Comparison of ENCODE assay signal across 11 cellular contexts in genomic region chr17:29732613-29733012, GRCh38.
DNase-seq lines count a peak whose midpoint lies in the region; ATAC-seq and TF ChIP-seq lines count a peak whose summit lies in the region.
"Had no signal": no experiment of that assay in that cellular context is flagged by ENCODE, and none has a peak within 500 bp of the region (broad histone marks: within the 10 kb centered on the region; RNA-seq: fewer than 3 reads in every experiment).

No MANE protein-coding gene starts in this region.

- H3K27me3 Mint-ChIP-seq in activated T-cell treated with anti-CD3 and anti-CD28 coated beads, Interleukin-2, amount 50 U/mL, for 24 hours: no peaks in the 10 kb centered on the region
- H3K27me3 Mint-ChIP-seq in activated B cell treated with CpG ODN at 0.5 μM for 24 hours: no peaks in the 10 kb centered on the region

- peaks cover 52% of the 10 kb centered on the region for H3K36me3 Mint-ChIP-seq in activated T-cell treated with anti-CD3 and anti-CD28 coated beads, Interleukin-2, amount 50 U/mL, for 24 hours (ENCODE audit: low read depth)
- H3K36me3 Mint-ChIP-seq in activated B cell treated with CpG ODN at 0.5 μM for 24 hours (ENCODE audit: low read depth): peaks cover 55% of the 10 kb centered on the region

- peak overlapping the region; percentile 27 for H3K27ac ChIP-seq in thymus (ENCODE audit: low read depth)
- H3K27ac ChIP-seq: adrenal gland had no signal

- ATAC-seq in activated B cell treated with CpG ODN at 0.5 μM for 24 hours (ENCODE audit: low read depth): no peak
- no peak for ATAC-seq in GM21360 (IDR thresholded peaks at IDR 0.05; ENCODE audit: unreplicated experiment)
- no peak for ATAC-seq in GM21367 (IDR thresholded peaks at IDR 0.05; ENCODE audit: unreplicated experiment)
- ATAC-seq: sciatic nerve had no signal

- CTCF ChIA-PET in activated B cell treated with CpG ODN at 0.5 μM for 24 hours (lab: Charles Lee): interaction anchor here (1.5 kb wide), 1 partner anchor 47 kb away, joined by 5 read pairs; no protein-coding TSS in a partner anchor

- H3K27ac Mint-ChIP-seq in activated T-cell treated with anti-CD3 and anti-CD28 coated beads, Interleukin-2, amount 50 U/mL, for 24 hours: peak overlapping the region; percentile 76
- H3K27ac Mint-ChIP-seq in activated B cell treated with CpG ODN at 0.5 μM for 24 hours: peak overlapping the region; percentile 59

- H3K4me3 Mint-ChIP-seq in activated T-cell treated with anti-CD3 and anti-CD28 coated beads, Interleukin-2, amount 50 U/mL, for 24 hours: no peak overlapping the region
- no peak overlapping the region for H3K4me3 Mint-ChIP-seq in activated B cell treated with CpG ODN at 0.5 μM for 24 hours

- H3K27me3 ChIP-seq in thymus (ENCODE audit: control insufficient read depth, insufficient read depth): no peaks in the 10 kb centered on the region
- H3K27me3 ChIP-seq: adrenal gland had no signal

- DNase-seq in activated T-cell treated with anti-CD3 and anti-CD28 coated beads, Interleukin-2, amount 50 U/mL, for 24 hours: no peak
- DNase-seq in activated T-cell treated with anti-CD3 and anti-CD28 coated beads for 4 hours (no peak), activated B cell treated with CpG ODN at 0.5 μM for 24 hours (no peak), iris pigment epithelial cell (ENCODE audit: low read depth) (peak; percentile 69), NCI-H345 (lab: John Stamatoyannopoulos, UW) (no peak)
- DNase-seq: adrenal gland, NCI-H1694 had no signal

- TF ChIP-seq CTCF in activated B cell treated with CpG ODN at 0.5 μM for 24 hours (IDR thresholded peaks at IDR 0.05): no peak

- H3K4me3 ChIP-seq in thymus (ENCODE audit: low read length): no peak overlapping the region
- H3K4me3 ChIP-seq: adrenal gland had no signal

- WGBS in thymus: 98% methylated on average over 5 of the region's 5 CpGs

- intact Hi-C loops in activated B cell treated with CpG ODN at 0.5 μM for 24 hours (cut with micrococcal nuclease): no loop called here

- H3K9me3 Mint-ChIP-seq in activated T-cell treated with anti-CD3 and anti-CD28 coated beads, Interleukin-2, amount 50 U/mL, for 24 hours: peaks cover 9% of the 10 kb centered on the region
- H3K9me3 Mint-ChIP-seq in activated B cell treated with CpG ODN at 0.5 μM for 24 hours: peaks cover under 1% of the 10 kb centered on the region

- no peaks in the 10 kb centered on the region for H3K36me3 ChIP-seq in thymus (ENCODE audit: control insufficient read depth, insufficient read depth)
- H3K36me3 ChIP-seq: adrenal gland had no signal

- no peaks in the 10 kb centered on the region for H3K9me3 ChIP-seq in thymus (ENCODE audit: control insufficient read depth)
- H3K9me3 ChIP-seq: adrenal gland had no signal

- POLR2A ChIA-PET in activated B cell treated with CpG ODN at 0.5 μM for 24 hours (lab: Charles Lee): interaction anchor here (1.5 to 2.0 kb wide), 3 partner anchors 9 to 28 kb away, joined by 4 to 13 read pairs (median 6); no protein-coding TSS in a partner anchor

- H3K4me1 ChIP-seq in thymus (ENCODE audit: control insufficient read depth, insufficient read depth, low read length): peaks cover 7% of the 10 kb centered on the region

- H3K4me1 Mint-ChIP-seq in activated T-cell treated with anti-CD3 and anti-CD28 coated beads, Interleukin-2, amount 50 U/mL, for 24 hours (ENCODE audit: low read depth): peaks cover 56% of the 10 kb centered on the region
- H3K4me1 Mint-ChIP-seq in activated B cell treated with CpG ODN at 0.5 μM for 24 hours: peaks cover 61% of the 10 kb centered on the region
